19 cellular contexts compared by ENCODE assay signal in the genomic region with DNA sequence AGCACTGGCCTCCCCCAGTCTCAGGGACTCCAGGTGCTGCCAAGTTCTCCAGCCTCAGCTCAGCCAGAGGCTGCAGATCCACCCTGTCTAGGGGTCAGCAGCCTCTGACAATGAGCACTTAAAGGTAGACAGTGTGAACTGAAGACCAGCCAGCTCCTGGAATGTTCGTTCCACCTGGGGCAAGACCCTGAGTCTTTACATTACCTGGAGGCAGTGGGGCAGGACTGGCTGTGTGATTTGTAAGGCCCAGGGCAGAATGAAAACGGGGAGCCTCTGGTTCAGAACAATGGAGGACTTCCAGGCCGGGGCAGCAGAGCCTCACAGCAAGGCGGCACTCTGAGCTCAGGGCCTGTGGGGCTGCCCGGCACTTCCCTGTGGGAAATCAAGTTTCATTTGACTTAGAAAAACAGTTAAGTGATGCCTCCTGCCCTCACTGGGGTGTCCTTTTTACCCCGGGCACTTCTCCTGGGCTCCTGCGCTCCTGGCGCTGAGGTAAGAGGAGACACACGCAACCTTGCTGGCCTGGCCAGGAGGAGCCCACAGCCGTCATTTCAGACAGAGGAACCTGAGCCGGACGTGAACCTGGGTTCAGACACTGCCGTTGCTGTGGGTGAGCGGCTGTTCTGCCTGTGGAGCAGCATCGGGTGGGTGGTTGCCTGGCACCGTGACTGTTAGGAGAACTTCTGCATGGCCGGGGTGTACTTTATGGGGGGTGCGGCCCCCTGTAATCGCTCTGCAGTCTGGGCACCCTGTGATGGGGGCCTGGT.
DNase-seq lines count a peak whose midpoint lies in the region; ATAC-seq, FAIRE-seq and TF ChIP-seq lines count a peak whose summit lies in the region.
"Had no signal": no experiment of that assay in that cellular context is flagged by ENCODE, and none has a peak within 500 bp of the region (broad histone marks: within the 10 kb centered on the region; RNA-seq: fewer than 3 reads in every experiment).

No MANE protein-coding gene starts in this region.

- H3K4me2 ChIP-seq in trophoblast cell (ENCODE audit: low read length) = no peak overlapping the region
- H3K4me2 ChIP-seq: PC-9 had no signal

- no peak overlapping the region for H3K4me3 ChIP-seq in right atrium auricular region
- no peak overlapping the region for H3K4me3 ChIP-seq in gastroesophageal sphincter
- no peak overlapping the region for H3K4me3 ChIP-seq in trophoblast cell (ENCODE audit: low read depth, low read length)
- H3K4me3 ChIP-seq in ovary = no peak overlapping the region
- H3K4me3 ChIP-seq: PC-9, SJSA1 had no signal

- peak; percentile 16 for FAIRE-seq in HTR-8/SVneo (lab: Jason Lieb, UNC)

- no peaks in the 10 kb centered on the region for H3K79me2 ChIP-seq in trophoblast cell (ENCODE audit: control insufficient read depth, insufficient read depth, low read length, poor library complexity)

- WGBS in gastroesophageal sphincter (ENCODE audit: low coverage in 1 of 2), 2 donors = no CpG with 5 or more reads among the region's 19 CpGs
- no CpG with 5 or more reads among the region's 19 CpGs for WGBS in trophoblast cell (ENCODE audit: extremely low coverage, insufficient coverage, insufficient read length)
- 93 to 94% (median 93%) methylated on average over 19 of the region's 19 CpGs for WGBS in ovary, 3 donors

- peaks cover 12% of the 10 kb centered on the region for H3K79me1 ChIP-seq in trophoblast cell (ENCODE audit: low read length)

- TF ChIP-seq CTCF in right atrium auricular region (IDR thresholded peaks at IDR 0.05) (no peak), gastroesophageal sphincter (IDR thresholded peaks at IDR 0.05) (no peak), ovary (IDR thresholded peaks at IDR 0.05) (no peak)

- H3K18ac ChIP-seq in trophoblast cell (ENCODE audit: low read length) = no peak overlapping the region

- DNase-seq in right atrium auricular region (ENCODE audit: low spot score) (no peak), left cardiac atrium (no peak), HTR-8/SVneo (ENCODE audit: insufficient read length, low spot score) (no peak), trophoblast cell (no peak), NCI-H1105 (lab: John Stamatoyannopoulos, UW) (no peak), ovary (no peak)
- DNase-seq: DMS79 treated with DMSO at 0.1 percent for 48 hours, HFFc6, IMR-90, Karpas-422, NCI-H1436 treated with DMSO at 0.1 percent for 48 hours, NCI-H2029, NCI-H345, PC-9 had no signal

- H3K9ac ChIP-seq in trophoblast cell (ENCODE audit: low read length) = no peak overlapping the region

- ATAC-seq in left cardiac atrium = no peak
- no peak for ATAC-seq in gastroesophageal sphincter
- ATAC-seq in HG03521 (IDR thresholded peaks at IDR 0.05; ENCODE audit: unreplicated experiment) = no peak

- no peak overlapping the region for H3K23ac ChIP-seq in trophoblast cell (ENCODE audit: low read length)

- peak overlapping the region; percentile 14 for H2BK5ac ChIP-seq in trophoblast cell (ENCODE audit: low read depth, low read length, poor library complexity)

- peak overlapping the region; percentile 80 for H4K91ac ChIP-seq in trophoblast cell (ENCODE audit: low read depth, low read length)

- H2AK5ac ChIP-seq in trophoblast cell (ENCODE audit: low read length) = peak overlapping the region; percentile 10

- H4K12ac ChIP-seq in trophoblast cell (ENCODE audit: low read depth, low read length) = no peak overlapping the region

- H3K4ac ChIP-seq in trophoblast cell (ENCODE audit: low read depth, low read length) = no peak overlapping the region

- TF ChIP-seq EP300 in gastroesophageal sphincter (IDR thresholded peaks at IDR 0.05) (no peak), ovary (IDR thresholded peaks at IDR 0.05) (no peak)

- no peaks in the 10 kb centered on the region for H3K9me3 ChIP-seq in right atrium auricular region
- no peaks in the 10 kb centered on the region for H3K9me3 ChIP-seq in gastroesophageal sphincter
- H3K9me3 ChIP-seq in trophoblast cell (ENCODE audit: insufficient read depth, low read depth, low read length) = peaks cover 6% of the 10 kb centered on the region
- H3K9me3 ChIP-seq in ovary = no peaks in the 10 kb centered on the region
- H3K9me3 ChIP-seq: SJSA1 had no signal

- H3K36me3 ChIP-seq in right atrium auricular region = no peaks in the 10 kb centered on the region
- no peaks in the 10 kb centered on the region for H3K36me3 ChIP-seq in gastroesophageal sphincter
- no peaks in the 10 kb centered on the region for H3K36me3 ChIP-seq in trophoblast cell (ENCODE audit: control insufficient read depth in 1 of 2, insufficient read depth in 2 of 2, low read length in 2 of 2)
- no peaks in the 10 kb centered on the region for H3K36me3 ChIP-seq in ovary
- H3K36me3 ChIP-seq: SJSA1 had no signal

- H2BK120ac ChIP-seq in trophoblast cell (ENCODE audit: insufficient read depth, low read length, poor library complexity) = peak overlapping the region; percentile 65

- H4K8ac ChIP-seq in trophoblast cell (ENCODE audit: low read depth, low read length) = peak overlapping the region; percentile 11

- TF ChIP-seq POLR2A in gastroesophageal sphincter (IDR thresholded peaks at IDR 0.05) (no peak), ovary (IDR thresholded peaks at IDR 0.05) (no peak)

- H3K27ac ChIP-seq in right atrium auricular region (peak overlapping the region; percentile 69 to 74), gastroesophageal sphincter (peak overlapping the region in 3 of 4 donors; percentile 64 to 82 (median 75)), trophoblast cell (ENCODE audit: low read depth, low read length) (peak overlapping the region; percentile 13), ovary (no peak overlapping the region)
- H3K27ac ChIP-seq: C4-2B, PC-9, RWPE1, SJSA1 had no signal

- intact Hi-C loops in left cardiac atrium (cut with DNase I) (no loop called here), ovary (cut with DNase I) (no loop called here)

- H3K27me3 ChIP-seq in right atrium auricular region (no peaks in the 10 kb centered on the region), gastroesophageal sphincter (no peaks in the 10 kb centered on the region), trophoblast cell (ENCODE audit: insufficient read depth, low read length) (no peaks in the 10 kb centered on the region), ovary (no peaks in the 10 kb centered on the region)
- H3K27me3 ChIP-seq: SJSA1 had no signal

- no peak overlapping the region for H2AFZ ChIP-seq in trophoblast cell (ENCODE audit: insufficient read depth, low read length, poor library complexity)
- H2AFZ ChIP-seq: PC-9 had no signal

- peak overlapping the region; percentile 29 for H2BK12ac ChIP-seq in trophoblast cell (ENCODE audit: low read length)

- peak overlapping the region; percentile 48 for H3K14ac ChIP-seq in trophoblast cell (ENCODE audit: low read length)

- peaks cover 0 to 38% of the 10 kb centered on the region in 2 donors for H3K4me1 ChIP-seq in right atrium auricular region
- H3K4me1 ChIP-seq in gastroesophageal sphincter = peaks cover 0 to 56% (median 9%) of the 10 kb centered on the region in 3 donors
- H3K4me1 ChIP-seq in trophoblast cell (ENCODE audit: control insufficient read depth in 1 of 2, insufficient read depth in 2 of 2, low read length in 2 of 2) = peaks cover 16 to 23% of the 10 kb centered on the region in 2 experiments
- peaks cover 6% of the 10 kb centered on the region for H3K4me1 ChIP-seq in ovary (ENCODE audit: insufficient read depth)

Comparison
In these comparisons a context has a peak if more than half of its experiments do, and no peak if none do; other contexts are left out.
1. H3K27ac ChIP-seq: peak in right atrium auricular region (2 of 2), gastroesophageal sphincter (3 of 4) and trophoblast cell (single experiment); none in ovary (0 of 2).